Comparison of ENCODE assay signal across 8 cellular contexts in the genomic region with DNA sequence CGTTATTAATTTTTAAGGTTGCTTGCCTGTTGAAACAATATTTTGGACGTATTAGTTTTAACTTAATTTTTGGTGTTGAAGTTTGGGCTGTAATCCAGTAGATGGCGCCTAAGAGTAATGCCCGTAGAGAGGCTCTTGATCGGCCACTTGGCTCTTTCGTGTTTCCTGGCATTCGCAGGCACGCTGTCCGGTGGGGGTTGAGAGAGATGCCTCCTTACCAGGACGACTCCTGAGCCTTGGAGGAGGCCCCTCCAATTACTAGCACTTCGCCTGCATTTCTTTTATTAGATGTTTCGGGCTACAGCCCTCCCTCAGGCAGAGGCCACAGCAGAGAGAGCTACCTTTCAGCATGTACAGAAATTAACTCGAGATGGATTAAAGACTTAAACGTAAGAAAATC. TPM values are rescaled to one million over a fixed set of nuclear protein-coding genes. Genes with fewer than 3 reads are reported as not detected.
A peak's percentile ranks its signal among the peaks of the same experiment; 100 is the strongest.
DNase-seq lines count a peak whose midpoint lies in the region; ATAC-seq and TF ChIP-seq lines count a peak whose summit lies in the region.

No MANE protein-coding gene starts in this region.

- H3K9me2 ChIP-seq in HCT116 (ENCODE audit: insufficient read depth), result no peaks in the 10 kb centered on the region

- H3K4me3 ChIP-seq in AG10803 (ENCODE audit: low read length), result no peak overlapping the region
- H3K4me3 ChIP-seq in HCT116 (replicated peaks in 1 of 2; ENCODE audit: low read depth in 1 of 2, low read length in 2 of 2), result no peak overlapping the region
- H3K4me3 ChIP-seq in LNCaP clone FGC (ENCODE audit: low read depth, low read length), result no peak overlapping the region
- H3K4me3 ChIP-seq in SK-N-MC, result peak overlapping the region; percentile 66

- CTCF ChIA-PET in HCT116 (lab: Charles Lee), result no interaction called here

- TF ChIP-seq RAD21 in HCT116 (IDR thresholded peaks at IDR 0.05; ENCODE audit: low read depth), result peak; percentile 28; the same call in 1 of the 2 replicates

- POLR2A ChIA-PET in HCT116 (lab: Charles Lee), result no interaction called here

- H3K9me3 ChIP-seq in HCT116 (ENCODE audit: control insufficient read depth in 1 of 2, insufficient read depth in 1 of 2, low read depth in 1 of 2, low read length in 2 of 2) (peaks cover 0 to 14% of the 10 kb centered on the region in 2 experiments; a peak in 2 of 4 replicates), SK-N-MC (ENCODE audit: low read depth, low read length) (no peaks in the 10 kb centered on the region)

- no TSS peak for BruUV-seq in HCT116 (replicated peaks; lab: Mats Ljungman, UMichigan)

- peak; percentile 51 for TF ChIP-seq CTCF in AG10803 (conservative IDR thresholded peaks at IDR 0.05; ENCODE audit: low read length)
- peak; percentile 85 for TF ChIP-seq CTCF in GM12872 (IDR thresholded peaks at IDR 0.05; ENCODE audit: insufficient read depth, low read depth, low read length)
- peak; percentile 9 to 57 (median 57); a peak in 4 of 6 replicates for TF ChIP-seq CTCF in HCT116 (IDR thresholded peaks at IDR 0.05 in 2 of 3, conservative IDR thresholded peaks at IDR 0.05 in 1 of 3; ENCODE audit: borderline replicate concordance in 1 of 3, insufficient read depth in 1 of 3, low read depth in 2 of 3, low read length in 2 of 3)
- peak; percentile 73 for TF ChIP-seq CTCF in LNCaP clone FGC (IDR thresholded peaks at IDR 0.05; ENCODE audit: control insufficient read depth, extremely low read depth, insufficient read depth)

- no peaks in the 10 kb centered on the region for H3K27me3 ChIP-seq in HCT116 (ENCODE audit: insufficient read depth, low read length)

- DNase-seq in AG10803 (ENCODE audit: low read depth) (peak; percentile 14), HCT116 (ENCODE audit: low read depth, low spot score) (no peak), LNCaP clone FGC (ENCODE audit: low read depth) (peak; percentile 15), SK-N-MC (ENCODE audit: low read depth, low spot score) (peak; percentile 10), epidermal melanocyte (ENCODE audit: insufficient read length, low spot score) (peak; percentile 24), pons (ENCODE audit: low spot score) (peak; percentile 71), COR-L47 (lab: John Stamatoyannopoulos, UW) (no peak)

- H3K4me2 ChIP-seq in HCT116 (ENCODE audit: low read length), result no peak overlapping the region

- no peaks in the 10 kb centered on the region for H3K4me1 ChIP-seq in HCT116 (ENCODE audit: control insufficient read depth in 1 of 2, insufficient read depth in 2 of 2, low read length in 2 of 2)

- H3K9ac ChIP-seq in HCT116 (ENCODE audit: low read length) (no peak overlapping the region), SK-N-MC (ENCODE audit: insufficient read length) (no peak overlapping the region)

- no peaks in the 10 kb centered on the region for H3K79me2 ChIP-seq in HCT116 (ENCODE audit: insufficient read depth, low read length)

- H3K36me3 ChIP-seq in HCT116 (ENCODE audit: control insufficient read depth in 1 of 2, insufficient read depth in 2 of 2, low read length in 2 of 2), result no peaks in the 10 kb centered on the region; a peak in 1 of 4 replicates
- no peaks in the 10 kb centered on the region for H3K36me3 ChIP-seq in SK-N-MC (ENCODE audit: insufficient read depth, low read length)

- no peak for ATAC-seq in HCT116

- H2AFZ ChIP-seq in HCT116 (ENCODE audit: low read depth, low read length, poor library complexity, severe bottlenecking), result no peak overlapping the region

- RAD21 ChIA-PET in HCT116 (lab: Charles Lee; ENCODE audit: low non-redundant PET in 1 of 2, low total read pairs in 2 of 2, uncharacterized antibody in 2 of 2, unreplicated experiment in 2 of 2), result no interaction called here

- no peak for TF ChIP-seq POLR2A in HCT116 (IDR thresholded peaks at IDR 0.05; ENCODE audit: borderline replicate concordance, extremely low read depth, insufficient read depth, insufficient read length)

- no peaks in the 10 kb centered on the region for H4K20me1 ChIP-seq in HCT116 (ENCODE audit: insufficient read depth)

- H3K27ac ChIP-seq in HCT116 (ENCODE audit: low read depth, low read length), result no peak overlapping the region
- H3K27ac ChIP-seq in SK-N-MC, result no peak overlapping the region

- intact Hi-C loops in HCT116 (cut with micrococcal nuclease), result no loop called here

TF ChIP-seq in HCT116, 20 proteins besides CTCF, POLR2A, EP300 and RAD21:
- TF ChIP-seq MAX (IDR thresholded peaks at IDR 0.05) (no peak), ATF3 (IDR thresholded peaks at IDR 0.05) (no peak), EZH2phosphoT487 (IDR thresholded peaks at IDR 0.05; ENCODE audit: borderline replicate concordance) (no peak), EZH2 (IDR thresholded peaks at IDR 0.05) (no peak), CBX3 (IDR thresholded peaks at IDR 0.05; ENCODE audit: low read depth) (no peak)
- TF ChIP-seq, protein P1, sequence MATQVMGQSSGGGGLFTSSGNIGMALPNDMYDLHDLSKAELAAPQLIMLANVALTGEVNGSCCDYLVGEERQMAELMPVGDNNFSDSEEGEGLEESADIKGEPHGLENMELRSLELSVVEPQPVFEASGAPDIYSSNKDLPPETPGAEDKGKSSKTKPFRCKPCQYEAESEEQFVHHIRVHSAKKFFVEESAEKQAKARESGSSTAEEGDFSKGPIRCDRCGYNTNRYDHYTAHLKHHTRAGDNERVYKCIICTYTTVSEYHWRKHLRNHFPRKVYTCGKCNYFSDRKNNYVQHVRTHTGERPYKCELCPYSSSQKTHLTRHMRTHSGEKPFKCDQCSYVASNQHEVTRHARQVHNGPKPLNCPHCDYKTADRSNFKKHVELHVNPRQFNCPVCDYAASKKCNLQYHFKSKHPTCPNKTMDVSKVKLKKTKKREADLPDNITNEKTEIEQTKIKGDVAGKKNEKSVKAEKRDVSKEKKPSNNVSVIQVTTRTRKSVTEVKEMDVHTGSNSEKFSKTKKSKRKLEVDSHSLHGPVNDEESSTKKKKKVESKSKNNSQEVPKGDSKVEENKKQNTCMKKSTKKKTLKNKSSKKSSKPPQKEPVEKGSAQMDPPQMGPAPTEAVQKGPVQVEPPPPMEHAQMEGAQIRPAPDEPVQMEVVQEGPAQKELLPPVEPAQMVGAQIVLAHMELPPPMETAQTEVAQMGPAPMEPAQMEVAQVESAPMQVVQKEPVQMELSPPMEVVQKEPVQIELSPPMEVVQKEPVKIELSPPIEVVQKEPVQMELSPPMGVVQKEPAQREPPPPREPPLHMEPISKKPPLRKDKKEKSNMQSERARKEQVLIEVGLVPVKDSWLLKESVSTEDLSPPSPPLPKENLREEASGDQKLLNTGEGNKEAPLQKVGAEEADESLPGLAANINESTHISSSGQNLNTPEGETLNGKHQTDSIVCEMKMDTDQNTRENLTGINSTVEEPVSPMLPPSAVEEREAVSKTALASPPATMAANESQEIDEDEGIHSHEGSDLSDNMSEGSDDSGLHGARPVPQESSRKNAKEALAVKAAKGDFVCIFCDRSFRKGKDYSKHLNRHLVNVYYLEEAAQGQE (IDR thresholded peaks at IDR 0.05; ENCODE audit: low read depth), result no peak
TF ChIP-seq in HCT116: peak in this region for 0.

RNA-seq across cellular contexts. Expression of gene OR2M4, which starts 12.0 kb away (rescaled TPM):
- not detected for total RNA-seq in HCT116 (2021; ENCODE audit: unreplicated experiment)
- not detected in 2 replicates for polyA plus RNA-seq in HCT116 (2012)

RNA-seq across cellular contexts. Expression of gene OR2T33, which starts 34.6 kb away (rescaled TPM):
- total RNA-seq in HCT116 (2021; ENCODE audit: unreplicated experiment), result not detected
- not detected in 2 replicates for polyA plus RNA-seq in HCT116 (2012)

RNA-seq across cellular contexts. Expression of gene OR2M3, which starts 46.1 kb away (rescaled TPM):
- total RNA-seq in HCT116 (2021; ENCODE audit: unreplicated experiment), result not detected
- polyA plus RNA-seq in HCT116 (2012), result not detected in 2 replicates

Comparison
In these comparisons a context has a peak if more than half of its experiments do, and no peak if none do; other contexts are left out.
1. DNase-seq: peak in AG10803 (single experiment), LNCaP clone FGC (single experiment), SK-N-MC (single experiment), epidermal melanocyte (single experiment) and pons (single experiment); none in HCT116 (single experiment) and COR-L47 (single experiment).
2. Peak in every context shown above with its lines, with median percentiles within 50 percentile points of each other: CTCF ChIP-seq.